8 cellular contexts compared by ENCODE assay signal in genomic region chr2:156321243-156321904, GRCh38. TPM values are rescaled to one million over a fixed set of nuclear protein-coding genes. Genes with fewer than 3 reads are reported as not detected.
DNase-seq lines count a peak whose midpoint lies in the region; ATAC-seq and TF ChIP-seq lines count a peak whose summit lies in the region.

No MANE protein-coding gene starts in this region.

- no peaks in the 10 kb centered on the region for H3K27me3 Mint-ChIP-seq in Calu3 (ENCODE audit: unreplicated experiment)
- peaks cover 87% of the 10 kb centered on the region for H3K27me3 Mint-ChIP-seq in T-helper 1 cell treated with Interleukin-12 subunit alpha and Interleukin-12 subunit beta and Interleukin-4 antibody, amounts not matched to agents 30 μg/mL and 1 μg/mL, for 36 hours (ENCODE audit: low read depth)

- peak overlapping the region; percentile 75 for H3K4me3 Mint-ChIP-seq in Calu3 (ENCODE audit: low read depth, unreplicated experiment)
- H3K4me3 Mint-ChIP-seq in T-helper 1 cell treated with Interleukin-12 subunit alpha and Interleukin-12 subunit beta and Interleukin-4 antibody, amounts not matched to agents 30 μg/mL and 1 μg/mL, for 36 hours = peak overlapping the region; percentile 76

- no peak overlapping the region for H4K8ac ChIP-seq in trophoblast cell (ENCODE audit: low read depth, low read length)

- no peak overlapping the region for H4K12ac ChIP-seq in trophoblast cell (ENCODE audit: low read depth, low read length)

- CTCF ChIA-PET in Calu3 (lab: Charles Lee) = no interaction called here

- H3K27ac Mint-ChIP-seq in Calu3 (ENCODE audit: unreplicated experiment) = no peak overlapping the region
- H3K27ac Mint-ChIP-seq in T-helper 1 cell treated with Interleukin-12 subunit alpha and Interleukin-12 subunit beta and Interleukin-4 antibody, amounts not matched to agents 30 μg/mL and 1 μg/mL, for 36 hours = peak overlapping the region; percentile 17

- TF ChIP-seq POLR2A in erythroblast (IDR thresholded peaks at IDR 0.05; ENCODE audit: low read length) = no peak

- H3K36me3 Mint-ChIP-seq in Calu3 (ENCODE audit: insufficient read depth, unreplicated experiment) = peaks cover 6% of the 10 kb centered on the region
- peaks cover 18% of the 10 kb centered on the region for H3K36me3 Mint-ChIP-seq in T-helper 1 cell treated with Interleukin-12 subunit alpha and Interleukin-12 subunit beta and Interleukin-4 antibody, amounts not matched to agents 30 μg/mL and 1 μg/mL, for 36 hours (ENCODE audit: low read depth)

- H3K27ac ChIP-seq in trophoblast cell (ENCODE audit: low read depth, low read length) = no peak overlapping the region

- DNase-seq in Calu3 (no peak), erythroblast (lab: John Stamatoyannopoulos, UW) (peak; percentile 40 to 44), trophoblast cell (no peak), NCI-H69 (lab: John Stamatoyannopoulos, UW) (no peak), SIG-M5 (lab: John Stamatoyannopoulos, UW) (no peak), NCI-H510A treated with DMSO at 0.1 percent for 48 hours (lab: John Stamatoyannopoulos, UW) (no peak)

- no peak overlapping the region for H2BK5ac ChIP-seq in trophoblast cell (ENCODE audit: low read depth, low read length, poor library complexity)

- peaks cover 50% of the 10 kb centered on the region for H3K27me3 ChIP-seq in trophoblast cell (ENCODE audit: insufficient read depth, low read length)

- no peak overlapping the region for H3K9ac ChIP-seq in trophoblast cell (ENCODE audit: low read length)

- no peak overlapping the region for H2AK5ac ChIP-seq in trophoblast cell (ENCODE audit: low read length)

- H3K14ac ChIP-seq in trophoblast cell (ENCODE audit: low read length) = no peak overlapping the region

- no CpG with 5 or more reads among the region's 31 CpGs for WGBS in trophoblast cell (ENCODE audit: extremely low coverage, insufficient coverage, insufficient read length)

- H3K4me3 ChIP-seq in trophoblast cell (ENCODE audit: low read depth, low read length) = no peak overlapping the region

- TF ChIP-seq CTCF in Calu3 (IDR thresholded peaks at IDR 0.05; ENCODE audit: unreplicated experiment) = no peak

- ATAC-seq in GM21515 (IDR thresholded peaks at IDR 0.05; ENCODE audit: unreplicated experiment) = no peak

- H2BK12ac ChIP-seq in trophoblast cell (ENCODE audit: low read length) = no peak overlapping the region

- H3K79me2 ChIP-seq in trophoblast cell (ENCODE audit: control insufficient read depth, insufficient read depth, low read length, poor library complexity) = no peaks in the 10 kb centered on the region

- peak overlapping the region; percentile 8 for H3K4me2 ChIP-seq in trophoblast cell (ENCODE audit: low read length)

- H3K9me3 ChIP-seq in trophoblast cell (ENCODE audit: insufficient read depth, low read depth, low read length) = no peaks in the 10 kb centered on the region

- no peak overlapping the region for H4K91ac ChIP-seq in trophoblast cell (ENCODE audit: low read depth, low read length)

- no peak overlapping the region for H3K18ac ChIP-seq in trophoblast cell (ENCODE audit: low read length)

- peak overlapping the region; percentile 8 for H2AFZ ChIP-seq in trophoblast cell (ENCODE audit: insufficient read depth, low read length, poor library complexity)

- peaks cover 10 to 18% of the 10 kb centered on the region in 2 experiments for H3K4me1 ChIP-seq in trophoblast cell (ENCODE audit: control insufficient read depth in 1 of 2, insufficient read depth in 2 of 2, low read length in 2 of 2)

- no peaks in the 10 kb centered on the region for H3K4me1 Mint-ChIP-seq in Calu3 (ENCODE audit: low read depth, unreplicated experiment)
- H3K4me1 Mint-ChIP-seq in T-helper 1 cell treated with Interleukin-12 subunit alpha and Interleukin-12 subunit beta and Interleukin-4 antibody, amounts not matched to agents 30 μg/mL and 1 μg/mL, for 36 hours (ENCODE audit: low read depth) = peaks cover 22% of the 10 kb centered on the region

- peaks cover 3% of the 10 kb centered on the region for H3K9me3 Mint-ChIP-seq in Calu3 (ENCODE audit: low read depth, unreplicated experiment)
- H3K9me3 Mint-ChIP-seq in T-helper 1 cell treated with Interleukin-12 subunit alpha and Interleukin-12 subunit beta and Interleukin-4 antibody, amounts not matched to agents 30 μg/mL and 1 μg/mL, for 36 hours = no peaks in the 10 kb centered on the region

- H3K23ac ChIP-seq in trophoblast cell (ENCODE audit: low read length) = no peak overlapping the region

- BruUV-seq in Calu3 (replicated peaks; lab: Mats Ljungman, UMichigan) = no TSS peak

- H3K4ac ChIP-seq in trophoblast cell (ENCODE audit: low read depth, low read length) = no peak overlapping the region

- intact Hi-C loops in Calu3 (cut with micrococcal nuclease; ENCODE audit: unreplicated experiment) = no loop called here

- no peaks in the 10 kb centered on the region for H3K36me3 ChIP-seq in trophoblast cell (ENCODE audit: control insufficient read depth in 1 of 2, insufficient read depth in 2 of 2, low read length in 2 of 2)

- no peak overlapping the region for H2BK120ac ChIP-seq in trophoblast cell (ENCODE audit: insufficient read depth, low read length, poor library complexity)

- no peaks in the 10 kb centered on the region for H3K79me1 ChIP-seq in trophoblast cell (ENCODE audit: low read length)

RNA-seq across cellular contexts. Expression of gene NR4A2, which starts 11.1 kb away (rescaled TPM):
- total RNA-seq in Calu3 (2022) = 4.9 and 6.2 TPM in 2 replicates
- 1.3 and 1.7 TPM in 2 replicates for polyA plus RNA-seq in trophoblast cell (2013)

Comparison
In these comparisons a context has a peak if more than half of its experiments do, and no peak if none do; other contexts are left out.
1. DNase-seq: peak in erythroblast (2 of 2); none in Calu3 (single experiment), trophoblast cell (0 of 2), NCI-H69 (single experiment), SIG-M5 (single experiment) and NCI-H510A treated with DMSO at 0.1 percent for 48 hours (single experiment).